ENCODE assay signal across 19 cellular contexts in genomic region chr5:87432460-87432859, GRCh38. TPM values are rescaled to one million over a fixed set of nuclear protein-coding genes. Genes with fewer than 3 reads are reported as not detected.
DNase-seq lines count a peak whose midpoint lies in the region; ATAC-seq and TF ChIP-seq lines count a peak whose summit lies in the region.
"Had no signal": no experiment of that assay in that cellular context is flagged by ENCODE, and none has a peak within 500 bp of the region (broad histone marks: within the 10 kb centered on the region; RNA-seq: fewer than 3 reads in every experiment).

No MANE protein-coding gene starts in this region.

- peak; percentile 90 for ATAC-seq in activated CD4-positive, alpha-beta T cell treated with anti-CD3 and anti-CD28 coated beads for 36 hours
- ATAC-seq in activated T-cell treated with anti-CD3 and anti-CD28 coated beads, Interleukin-2, amount 50 U/mL, for 72 hours (replicated peaks in 1 of 2): peak; percentile 85 to 88
- peak; percentile 29 for ATAC-seq in CD4-positive, alpha-beta T cell (ENCODE audit: poor library complexity)
- peak; percentile 89 for ATAC-seq in activated T-helper 17 cell treated with anti-CD3 and anti-CD28 coated beads, Interleukin-2, amount 50 U/mL, for 72 hours (replicated peaks)
- ATAC-seq: CD8-positive, alpha-beta T cell; HCT116 had no signal

- no peaks in the 10 kb centered on the region for H3K27me3 ChIP-seq in CD4-positive, alpha-beta T cell (ENCODE audit: control insufficient read depth, insufficient read depth, low read length)
- no peaks in the 10 kb centered on the region for H3K27me3 ChIP-seq in ascending aorta
- H3K27me3 ChIP-seq: BLaER1 had no signal

- H3K4me1 Mint-ChIP-seq in activated CD4-positive, alpha-beta T cell treated with anti-CD3 and anti-CD28 coated beads for 36 hours: peaks cover 5% of the 10 kb centered on the region
- H3K4me1 Mint-ChIP-seq in activated T-cell treated with anti-CD3 and anti-CD28 coated beads, Interleukin-2, amount 50 U/mL, for 72 hours (ENCODE audit: low read depth): peaks cover 9% of the 10 kb centered on the region
- H3K4me1 Mint-ChIP-seq in CD4-positive, alpha-beta T cell (ENCODE audit: low read depth): no peaks in the 10 kb centered on the region
- H3K4me1 Mint-ChIP-seq in activated T-helper 17 cell treated with anti-CD3 and anti-CD28 coated beads, Interleukin-2, amount 50 U/mL, for 72 hours: no peaks in the 10 kb centered on the region
- H3K4me1 Mint-ChIP-seq: CD14-positive monocyte had no signal

- no peaks in the 10 kb centered on the region for H3K9me3 ChIP-seq in CD4-positive, alpha-beta T cell (ENCODE audit: control insufficient read depth, low read length)
- no peaks in the 10 kb centered on the region for H3K9me3 ChIP-seq in ascending aorta
- H3K9me3 ChIP-seq: BLaER1 had no signal

- H3K4me3 Mint-ChIP-seq in activated CD4-positive, alpha-beta T cell treated with anti-CD3 and anti-CD28 coated beads for 36 hours: no peak overlapping the region
- no peak overlapping the region for H3K4me3 Mint-ChIP-seq in activated T-cell treated with anti-CD3 and anti-CD28 coated beads, Interleukin-2, amount 50 U/mL, for 72 hours
- H3K4me3 Mint-ChIP-seq in CD4-positive, alpha-beta T cell: no peak overlapping the region
- H3K4me3 Mint-ChIP-seq in activated T-helper 17 cell treated with anti-CD3 and anti-CD28 coated beads, Interleukin-2, amount 50 U/mL, for 72 hours: no peak overlapping the region
- H3K4me3 Mint-ChIP-seq: CD14-positive monocyte; CD8-positive, alpha-beta T cell; HFFc6 had no signal

- TF ChIP-seq CTCF in CD4-positive, alpha-beta T cell (IDR thresholded peaks at IDR 0.05): no peak
- TF ChIP-seq CTCF in ascending aorta (IDR thresholded peaks at IDR 0.05): no peak

- H3K27me3 Mint-ChIP-seq in activated CD4-positive, alpha-beta T cell treated with anti-CD3 and anti-CD28 coated beads for 36 hours: peaks cover 10% of the 10 kb centered on the region
- H3K27me3 Mint-ChIP-seq in activated T-cell treated with anti-CD3 and anti-CD28 coated beads, Interleukin-2, amount 50 U/mL, for 72 hours (ENCODE audit: low read depth): peaks cover 18% of the 10 kb centered on the region
- peaks cover 22% of the 10 kb centered on the region for H3K27me3 Mint-ChIP-seq in CD4-positive, alpha-beta T cell
- H3K27me3 Mint-ChIP-seq in activated T-helper 17 cell treated with anti-CD3 and anti-CD28 coated beads, Interleukin-2, amount 50 U/mL, for 72 hours: peaks cover 8% of the 10 kb centered on the region

- no peak overlapping the region for H3K27ac ChIP-seq in CD4-positive, alpha-beta T cell (ENCODE audit: low read depth, low read length)
- H3K27ac ChIP-seq in ascending aorta: no peak overlapping the region
- H3K27ac ChIP-seq: BLaER1 had no signal

- peak; percentile 11 for DNase-seq in activated CD4-positive, alpha-beta T cell treated with anti-CD3 and anti-CD28 coated beads for 36 hours
- no peak for DNase-seq in activated CD4-positive, alpha-beta T cell treated with anti-CD3 and anti-CD28 coated beads for 1 hour
- DNase-seq in activated T-cell treated with anti-CD3 and anti-CD28 coated beads, Interleukin-2, amount 50 U/mL, for 72 hours: no peak
- DNase-seq in activated T-cell treated with anti-CD3 and anti-CD28 coated beads for 4 hours: no peak
- no peak for DNase-seq in CD4-positive, alpha-beta T cell
- DNase-seq in ascending aorta (ENCODE audit: low spot score in 2 of 2): no peak
- no peak for DNase-seq in NCI-H510A treated with DMSO at 0.1 percent for 48 hours (lab: John Stamatoyannopoulos, UW)
- DNase-seq: 8988T; Calu3; CD8-positive, alpha-beta T cell; DMS79 treated with DMSO at 0.1 percent for 48 hours; GF-D8; GOT3; H7; HFFc6 had no signal

- H3K36me3 Mint-ChIP-seq in activated CD4-positive, alpha-beta T cell treated with anti-CD3 and anti-CD28 coated beads for 36 hours (ENCODE audit: low read depth): no peaks in the 10 kb centered on the region
- H3K36me3 Mint-ChIP-seq in activated T-cell treated with anti-CD3 and anti-CD28 coated beads, Interleukin-2, amount 50 U/mL, for 72 hours (ENCODE audit: insufficient read depth in 2 of 2): peaks cover 0 to 3% of the 10 kb centered on the region in 2 donors
- H3K36me3 Mint-ChIP-seq in CD4-positive, alpha-beta T cell (ENCODE audit: low read depth): no peaks in the 10 kb centered on the region
- H3K36me3 Mint-ChIP-seq in activated T-helper 17 cell treated with anti-CD3 and anti-CD28 coated beads, Interleukin-2, amount 50 U/mL, for 72 hours (ENCODE audit: low read depth): no peaks in the 10 kb centered on the region
- H3K36me3 Mint-ChIP-seq: CD14-positive monocyte; CD8-positive, alpha-beta T cell had no signal

- no peak overlapping the region for H3K27ac Mint-ChIP-seq in activated CD4-positive, alpha-beta T cell treated with anti-CD3 and anti-CD28 coated beads for 36 hours
- no peak overlapping the region for H3K27ac Mint-ChIP-seq in activated T-cell treated with anti-CD3 and anti-CD28 coated beads, Interleukin-2, amount 50 U/mL, for 72 hours
- H3K27ac Mint-ChIP-seq in CD4-positive, alpha-beta T cell: no peak overlapping the region
- H3K27ac Mint-ChIP-seq in activated T-helper 17 cell treated with anti-CD3 and anti-CD28 coated beads, Interleukin-2, amount 50 U/mL, for 72 hours: no peak overlapping the region
- H3K27ac Mint-ChIP-seq: CD14-positive monocyte; CD8-positive, alpha-beta T cell; HFFc6 had no signal

- H3K4me1 ChIP-seq in ascending aorta: no peaks in the 10 kb centered on the region
- H3K4me1 ChIP-seq: BLaER1 had no signal

- CTCF ChIA-PET in activated CD4-positive, alpha-beta T cell treated with anti-CD3 and anti-CD28 coated beads for 36 hours (lab: Charles Lee): interaction anchor here (0.7 kb wide), 1 partner anchor 1261 kb away, joined by 3 read pairs; no protein-coding TSS in a partner anchor
- CTCF ChIA-PET in CD4-positive, alpha-beta T cell (lab: Charles Lee): no interaction called here

- intact Hi-C loops in activated CD4-positive, alpha-beta T cell treated with anti-CD3 and anti-CD28 coated beads for 36 hours (cut with DNase I, micrococcal nuclease): loop anchor here in 1 of 2 experiments (1.0 kb wide), 1 partner anchor 19 kb away; no protein-coding TSS in a partner anchor
- intact Hi-C loops in CD4-positive, alpha-beta T cell (cut with DNase I, micrococcal nuclease): no loop called here
- intact Hi-C loops in ascending aorta (cut with DNase I): no loop called here

- POLR2A ChIA-PET in activated CD4-positive, alpha-beta T cell treated with anti-CD3 and anti-CD28 coated beads for 36 hours (lab: Charles Lee): no interaction called here
- POLR2A ChIA-PET in CD4-positive, alpha-beta T cell (lab: Charles Lee): no interaction called here

- H3K36me3 ChIP-seq in ascending aorta: no peaks in the 10 kb centered on the region
- H3K36me3 ChIP-seq: BLaER1 had no signal

- H3K4me3 ChIP-seq in ascending aorta: no peak overlapping the region
- H3K4me3 ChIP-seq: BLaER1 had no signal

- no peaks in the 10 kb centered on the region for H3K9me3 Mint-ChIP-seq in activated CD4-positive, alpha-beta T cell treated with anti-CD3 and anti-CD28 coated beads for 36 hours (ENCODE audit: low read depth)
- peaks cover 0 to 2% of the 10 kb centered on the region in 2 donors for H3K9me3 Mint-ChIP-seq in activated T-cell treated with anti-CD3 and anti-CD28 coated beads, Interleukin-2, amount 50 U/mL, for 72 hours
- H3K9me3 Mint-ChIP-seq in CD4-positive, alpha-beta T cell: no peaks in the 10 kb centered on the region
- H3K9me3 Mint-ChIP-seq in activated T-helper 17 cell treated with anti-CD3 and anti-CD28 coated beads, Interleukin-2, amount 50 U/mL, for 72 hours: no peaks in the 10 kb centered on the region
- H3K9me3 Mint-ChIP-seq: CD8-positive, alpha-beta T cell; HFFc6 had no signal

RNA-seq across cellular contexts. Expression of gene CCNH, which starts 19.7 kb away (rescaled TPM):
- total RNA-seq in activated CD4-positive, alpha-beta T cell treated with anti-CD3 and anti-CD28 coated beads for 36 hours: 100 to 1,000 TPM in 1 of 2 experiments, 10 to 100 TPM in 1; 62.7 to 111 TPM
- 10 to 100 TPM; 58.0 to 64.6 TPM for total RNA-seq in activated T-cell treated with anti-CD3 and anti-CD28 coated beads, Interleukin-2, amount 50 U/mL, for 72 hours
- total RNA-seq in CD4-positive, alpha-beta T cell: 100 to 1,000 TPM; 309 to 311 TPM
- total RNA-seq in activated T-helper 17 cell treated with anti-CD3 and anti-CD28 coated beads, Interleukin-2, amount 50 U/mL, for 72 hours: 10 to 100 TPM; 59.0 to 67.4 TPM
- total RNA-seq in ascending aorta: 65.7 TPM

Comparison
In these comparisons a context has a peak if more than half of its experiments do, and no peak if none do; other contexts are left out.
1. ATAC-seq: peak in every context shown above with its lines; median percentile 90 in activated CD4-positive, alpha-beta T cell treated with anti-CD3 and anti-CD28 coated beads for 36 hours; 89 in activated T-helper 17 cell treated with anti-CD3 and anti-CD28 coated beads, Interleukin-2, amount 50 U/mL, for 72 hours; 86 in activated T-cell treated with anti-CD3 and anti-CD28 coated beads, Interleukin-2, amount 50 U/mL, for 72 hours; 29 in CD4-positive, alpha-beta T cell.